ENCODE assay signal across 20 cellular contexts in genomic region chr4:77751764-77752163, GRCh38.
DNase-seq lines count a peak whose midpoint lies in the region; ATAC-seq, FAIRE-seq and TF ChIP-seq lines count a peak whose summit lies in the region.
"Had no signal": no experiment of that assay in that cellular context is flagged by ENCODE, and none has a peak within 500 bp of the region (broad histone marks: within the 10 kb centered on the region; RNA-seq: fewer than 3 reads in every experiment).

No MANE protein-coding gene starts in this region.

- H3K27ac Mint-ChIP-seq in activated naive CD8-positive, alpha-beta T cell treated with anti-CD3 and anti-CD28 coated beads, Interleukin-2, amount 50 U/mL, for 24 hours: peak overlapping the region; percentile 0
- H3K27ac Mint-ChIP-seq in activated naive CD8-positive, alpha-beta T cell treated with anti-CD3 and anti-CD28 coated beads for 36 hours: no peak overlapping the region
- peak overlapping the region; percentile 63 to 66 for H3K27ac Mint-ChIP-seq in effector memory CD8-positive, alpha-beta T cell
- H3K27ac Mint-ChIP-seq in natural killer cell treated with Interleukin-12 subunit alpha and Interleukin-12 subunit beta and Interleukin-15 and Interleukin-18, amount 100 ng/mL, for 72 hours: peak overlapping the region; percentile 4

- in situ Hi-C loops in K562 (cut with MboI): no loop called here

- no peak overlapping the region for H3K9ac ChIP-seq in K562 (ENCODE audit: insufficient read depth in 1 of 2, low read depth in 2 of 2, low read length in 2 of 2)

- H3K27me3 ChIP-seq in K562 (ENCODE audit: control insufficient read depth in 2 of 2, insufficient read depth in 2 of 2, low read length in 2 of 2): no peaks in the 10 kb centered on the region

- H3K27ac ChIP-seq in K562 (ENCODE audit: extremely low read depth, low read depth, low read length): no peak overlapping the region

- H3K9me3 ChIP-seq in K562 (replicated peaks; ENCODE audit: control insufficient read depth, insufficient read depth, low read depth, low read length): no peaks in the 10 kb centered on the region
- H3K9me3 ChIP-seq: HAP-1 had no signal

- BruUV-seq in K562 (replicated peaks; lab: Mats Ljungman, UMichigan): no TSS peak

- H4K20me1 ChIP-seq in K562 (replicated peaks; ENCODE audit: control insufficient read depth, insufficient read depth, low read length): no peaks in the 10 kb centered on the region

- peaks cover 9% of the 10 kb centered on the region for H3K4me1 Mint-ChIP-seq in activated naive CD8-positive, alpha-beta T cell treated with anti-CD3 and anti-CD28 coated beads, Interleukin-2, amount 50 U/mL, for 24 hours
- peaks cover 6% of the 10 kb centered on the region for H3K4me1 Mint-ChIP-seq in activated naive CD8-positive, alpha-beta T cell treated with anti-CD3 and anti-CD28 coated beads for 36 hours
- H3K4me1 Mint-ChIP-seq in effector memory CD8-positive, alpha-beta T cell (ENCODE audit: low read depth in 2 of 2): peaks cover 14 to 41% of the 10 kb centered on the region in 2 donors
- H3K4me1 Mint-ChIP-seq in natural killer cell treated with Interleukin-12 subunit alpha and Interleukin-12 subunit beta and Interleukin-15 and Interleukin-18, amount 100 ng/mL, for 72 hours (ENCODE audit: low read depth in 2 of 2): peaks cover 23 to 33% of the 10 kb centered on the region in 2 donors

- no peaks in the 10 kb centered on the region for H3K4me1 ChIP-seq in K562 (replicated peaks in 1 of 2; ENCODE audit: control insufficient read depth in 2 of 2, insufficient read depth in 2 of 2, low read length in 2 of 2)
- H3K4me1 ChIP-seq: HAP-1 had no signal

- no peak overlapping the region for H3K4me2 ChIP-seq in K562 (ENCODE audit: insufficient read depth, low read length)

- H2AFZ ChIP-seq in K562 (ENCODE audit: low read depth, low read length): no peak overlapping the region

- intact Hi-C loops in K562 (cut with micrococcal nuclease): no loop called here

- POLR2A ChIA-PET in K562 (lab: Yijun Ruan, JAX): no interaction called here

- peaks cover 61% of the 10 kb centered on the region for H3K36me3 Mint-ChIP-seq in activated naive CD8-positive, alpha-beta T cell treated with anti-CD3 and anti-CD28 coated beads, Interleukin-2, amount 50 U/mL, for 24 hours (ENCODE audit: low read depth)
- H3K36me3 Mint-ChIP-seq in activated naive CD8-positive, alpha-beta T cell treated with anti-CD3 and anti-CD28 coated beads for 36 hours: peaks cover 52% of the 10 kb centered on the region
- peaks cover 72% of the 10 kb centered on the region for H3K36me3 Mint-ChIP-seq in effector memory CD8-positive, alpha-beta T cell (ENCODE audit: insufficient read depth)
- H3K36me3 Mint-ChIP-seq in natural killer cell treated with Interleukin-12 subunit alpha and Interleukin-12 subunit beta and Interleukin-15 and Interleukin-18, amount 100 ng/mL, for 72 hours: peaks cover 26% of the 10 kb centered on the region

- no peak for ATAC-seq in activated naive CD8-positive, alpha-beta T cell treated with anti-CD3 and anti-CD28 coated beads, Interleukin-2, amount 50 U/mL, for 24 hours
- ATAC-seq in K562: no peak
- no peak for ATAC-seq in effector memory CD8-positive, alpha-beta T cell (replicated peaks)
- ATAC-seq in natural killer cell treated with Interleukin-12 subunit alpha and Interleukin-12 subunit beta and Interleukin-15 and Interleukin-18, amount 100 ng/mL, for 72 hours: no peak

- peaks cover 9% of the 10 kb centered on the region; the same call in 2 of the 3 replicates for H3K36me3 ChIP-seq in K562 (ENCODE audit: control insufficient read depth, insufficient read depth, low read length)
- H3K36me3 ChIP-seq: HAP-1 had no signal

- DNase-seq in activated naive CD8-positive, alpha-beta T cell treated with anti-CD3 and anti-CD28 coated beads, Interleukin-2, amount 50 U/mL, for 24 hours: no peak
- DNase-seq in activated naive CD8-positive, alpha-beta T cell treated with anti-CD3 and anti-CD28 coated beads for 36 hours: no peak
- no peak for DNase-seq in K562 (ENCODE audit: extremely low read depth in 1 of 4, low spot score in 3 of 4)
- DNase-seq in effector memory CD8-positive, alpha-beta T cell: no peak
- DNase-seq in natural killer cell treated with Interleukin-12 subunit alpha and Interleukin-12 subunit beta and Interleukin-15 and Interleukin-18, amount 100 ng/mL, for 72 hours (ENCODE audit: low spot score): no peak
- DNase-seq in NCI-H1694 treated with DMSO at 0.1 percent for 48 hours (lab: John Stamatoyannopoulos, UW): no peak
- DNase-seq in NCI-H446 treated with DMSO at 0.1 percent for 48 hours (lab: John Stamatoyannopoulos, UW): no peak
- DNase-seq in cortex of kidney (lab: John Stamatoyannopoulos, UW): no peak
- DNase-seq: C1 segment of cervical spinal cord; Calu3; CD4-positive, alpha-beta memory T cell; COR-L47; DMS53; DMS79 treated with DMSO at 0.1 percent for 48 hours; GF-D8; GOT3 had no signal

- H3K79me2 ChIP-seq in K562 (ENCODE audit: control insufficient read depth, insufficient read depth, low read length): no peaks in the 10 kb centered on the region

- TF ChIP-seq EP300 in K562 (IDR thresholded peaks at IDR 0.05; ENCODE audit: low read length): no peak

- TF ChIP-seq RAD21 in K562 (CRISPR knock-in tag; conservative IDR thresholded peaks at IDR 0.05 in 1 of 2, IDR thresholded peaks at IDR 0.05 in 1 of 2): no peak

- no peak for TF ChIP-seq POLR2A in K562 (conservative IDR thresholded peaks at IDR 0.05)

- no peaks in the 10 kb centered on the region for H3K9me1 ChIP-seq in K562 (ENCODE audit: control insufficient read depth, insufficient read depth, low read length)

- peaks cover 17% of the 10 kb centered on the region for H3K9me3 Mint-ChIP-seq in activated naive CD8-positive, alpha-beta T cell treated with anti-CD3 and anti-CD28 coated beads, Interleukin-2, amount 50 U/mL, for 24 hours
- peaks cover 16% of the 10 kb centered on the region for H3K9me3 Mint-ChIP-seq in activated naive CD8-positive, alpha-beta T cell treated with anti-CD3 and anti-CD28 coated beads for 36 hours
- H3K9me3 Mint-ChIP-seq in effector memory CD8-positive, alpha-beta T cell: no peaks in the 10 kb centered on the region
- no peaks in the 10 kb centered on the region for H3K9me3 Mint-ChIP-seq in natural killer cell treated with Interleukin-12 subunit alpha and Interleukin-12 subunit beta and Interleukin-15 and Interleukin-18, amount 100 ng/mL, for 72 hours

- H3K4me3 ChIP-seq in K562: no peak overlapping the region
- H3K4me3 ChIP-seq: HAP-1 had no signal

- WGBS in K562 (ENCODE audit: insufficient coverage, low coverage, missing lambda C conversion rate): 100% methylated on average over 2 of the region's 2 CpGs

- TF ChIP-seq CTCF in K562 (IDR thresholded peaks at IDR 0.05 in 2 of 3, conservative IDR thresholded peaks at IDR 0.05 in 1 of 3; ENCODE audit: insufficient read depth in 2 of 3, low read depth in 1 of 3, low read length in 3 of 3): no peak

- no peaks in the 10 kb centered on the region for H3K27me3 Mint-ChIP-seq in activated naive CD8-positive, alpha-beta T cell treated with anti-CD3 and anti-CD28 coated beads, Interleukin-2, amount 50 U/mL, for 24 hours
- no peaks in the 10 kb centered on the region for H3K27me3 Mint-ChIP-seq in activated naive CD8-positive, alpha-beta T cell treated with anti-CD3 and anti-CD28 coated beads for 36 hours
- H3K27me3 Mint-ChIP-seq in effector memory CD8-positive, alpha-beta T cell: no peaks in the 10 kb centered on the region
- H3K27me3 Mint-ChIP-seq in natural killer cell treated with Interleukin-12 subunit alpha and Interleukin-12 subunit beta and Interleukin-15 and Interleukin-18, amount 100 ng/mL, for 72 hours: no peaks in the 10 kb centered on the region
- H3K27me3 Mint-ChIP-seq: CD4-positive, alpha-beta memory T cell had no signal

- FAIRE-seq in K562 (lab: Jason Lieb, UNC): no peak
- FAIRE-seq: GM12891, GM18507, H54 had no signal

- CTCF ChIA-PET in K562 (lab: Yijun Ruan, JAX; ENCODE audit: low intra/inter-chr PET ratio): no interaction called here

- no peak overlapping the region for H3K4me3 Mint-ChIP-seq in activated naive CD8-positive, alpha-beta T cell treated with anti-CD3 and anti-CD28 coated beads, Interleukin-2, amount 50 U/mL, for 24 hours
- no peak overlapping the region for H3K4me3 Mint-ChIP-seq in activated naive CD8-positive, alpha-beta T cell treated with anti-CD3 and anti-CD28 coated beads for 36 hours
- H3K4me3 Mint-ChIP-seq in effector memory CD8-positive, alpha-beta T cell: peak overlapping the region in 1 of 2 donors; percentile 39
- H3K4me3 Mint-ChIP-seq in natural killer cell treated with Interleukin-12 subunit alpha and Interleukin-12 subunit beta and Interleukin-15 and Interleukin-18, amount 100 ng/mL, for 72 hours: no peak overlapping the region

TF ChIP-seq in K562, 482 proteins besides CTCF, POLR2A, EP300 and RAD21:
- no peak for TF ChIP-seq ZNF354B (CRISPR knock-in tag; IDR thresholded peaks at IDR 0.05)
- TF ChIP-seq NR3C1 (CRISPR knock-in tag; IDR thresholded peaks at IDR 0.05): no peak
- TF ChIP-seq ZNF121 (CRISPR knock-in tag; conservative IDR thresholded peaks at IDR 0.05): peak; percentile 81
- no peak for TF ChIP-seq FOXM1 (IDR thresholded peaks at IDR 0.05; ENCODE audit: low read depth)
- no peak for TF ChIP-seq FOXM1 (CRISPR knock-in tag; IDR thresholded peaks at IDR 0.05; ENCODE audit: low read depth)
- no peak for TF ChIP-seq FOS (IDR thresholded peaks at IDR 0.05; ENCODE audit: extremely low read depth, insufficient read length)
TF ChIP-seq in K562: peak in this region for 1.
